In the genomic region with DNA sequence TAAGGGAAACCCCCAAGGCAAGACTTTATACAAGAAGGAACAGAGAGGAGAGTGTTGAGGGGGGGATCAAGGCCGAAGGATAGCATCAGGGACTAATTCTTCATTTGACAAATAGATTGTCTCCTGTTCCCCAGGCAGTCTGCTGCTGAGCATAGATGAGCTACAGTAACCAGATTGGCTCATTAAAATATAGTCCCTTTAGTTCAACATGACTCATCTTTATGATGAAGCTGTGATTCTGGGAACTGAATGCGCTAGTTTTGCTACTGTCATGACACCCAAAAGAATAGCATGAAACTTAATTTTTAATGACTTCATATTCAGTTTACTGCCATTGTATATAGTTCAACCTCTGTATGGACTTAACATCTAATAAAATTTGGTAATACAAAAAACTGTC, we compare ENCODE assay signal across 15 cellular contexts. TPM values are rescaled to one million over a fixed set of nuclear protein-coding genes. Genes with fewer than 3 reads are reported as not detected.
"Had no signal": no experiment of that assay in that cellular context is flagged by ENCODE, and none has a peak within 500 bp of the region (broad histone marks: within the 10 kb centered on the region; RNA-seq: fewer than 3 reads in every experiment).

No MANE protein-coding gene starts in this region.

- H3K36me3 ChIP-seq: neural progenitor cell, pancreas, tibial artery, vagina had no signal

- H3K27ac Mint-ChIP-seq: activated naive CD4-positive, alpha-beta T cell treated with anti-CD3 and anti-CD28 coated beads, Interleukin-2, amount 50 U/mL, for 24 hours; activated T-helper 2 cell treated with anti-CD3 and anti-CD28 coated beads, Interferon-gamma antibody, Interleukin-2, Interleukin-4, amounts not matched to agents 10 μg/mL and 5 μg/mL and 100 μg/mL, durations not matched to agents 14 hours and 24 hours and 36 hours; endodermal cell; neural progenitor cell; T-helper 17 cell had no signal

- H3K9ac ChIP-seq: neural progenitor cell had no signal

- H3K4me1 ChIP-seq: body of pancreas, neural progenitor cell had no signal

- H3K27ac ChIP-seq: body of pancreas, neural progenitor cell, pancreas, tibial artery, vagina had no signal

- DNase-seq: activated CD4-positive, alpha-beta T cell treated with anti-CD3 and anti-CD28 coated beads, Interleukin-2, amount 50 U/mL, for 48 hours; body of pancreas; dermis blood vessel endothelial cell; endodermal cell; midbrain; pancreas; retina; T-helper 17 cell; tibial artery had no signal

- H3K4me2 ChIP-seq: neural progenitor cell, smooth muscle cell had no signal

- H3K9me3 Mint-ChIP-seq: activated naive CD4-positive, alpha-beta T cell treated with anti-CD3 and anti-CD28 coated beads, Interleukin-2, amount 50 U/mL, for 24 hours; activated T-helper 2 cell treated with anti-CD3 and anti-CD28 coated beads, Interferon-gamma antibody, Interleukin-2, Interleukin-4, amounts not matched to agents 10 μg/mL and 5 μg/mL and 100 μg/mL, durations not matched to agents 14 hours and 24 hours and 36 hours; endodermal cell; neural progenitor cell had no signal

- H3K36me3 Mint-ChIP-seq: activated naive CD4-positive, alpha-beta T cell treated with anti-CD3 and anti-CD28 coated beads, Interleukin-2, amount 50 U/mL, for 24 hours; neural progenitor cell had no signal

- H3K9me3 ChIP-seq: body of pancreas, pancreas, tibial artery, vagina had no signal

- H2AFZ ChIP-seq: neural progenitor cell had no signal

- H3K27me3 ChIP-seq: body of pancreas, neural progenitor cell, pancreas, tibial artery, vagina had no signal

- ATAC-seq: body of pancreas, pancreas, T-helper 17 cell had no signal

- FAIRE-seq: pancreas had no signal

- H3K4me1 Mint-ChIP-seq: neural progenitor cell had no signal

- H3K4me3 Mint-ChIP-seq: activated naive CD4-positive, alpha-beta T cell treated with anti-CD3 and anti-CD28 coated beads, Interleukin-2, amount 50 U/mL, for 24 hours; endodermal cell; neural progenitor cell; T-helper 17 cell had no signal

- H3K4me3 ChIP-seq: body of pancreas, lung, neural progenitor cell, pancreas, smooth muscle cell, tibial artery, vagina had no signal

RNA-seq across cellular contexts. Expression of a gene that starts 35.5 kb away (rescaled TPM):
- total RNA-seq: activated T-helper 2 cell treated with anti-CD3 and anti-CD28 coated beads, Interferon-gamma antibody, Interleukin-2, Interleukin-4, amounts not matched to agents 10 μg/mL and 5 μg/mL and 100 μg/mL, durations not matched to agents 14 hours and 24 hours and 36 hours; body of pancreas; dermis blood vessel endothelial cell; smooth muscle cell; T-helper 17 cell; vagina had no signal
- polyA plus RNA-seq: lung, smooth muscle cell had no signal
